9 cellular contexts compared by ENCODE assay signal in the genomic region with DNA sequence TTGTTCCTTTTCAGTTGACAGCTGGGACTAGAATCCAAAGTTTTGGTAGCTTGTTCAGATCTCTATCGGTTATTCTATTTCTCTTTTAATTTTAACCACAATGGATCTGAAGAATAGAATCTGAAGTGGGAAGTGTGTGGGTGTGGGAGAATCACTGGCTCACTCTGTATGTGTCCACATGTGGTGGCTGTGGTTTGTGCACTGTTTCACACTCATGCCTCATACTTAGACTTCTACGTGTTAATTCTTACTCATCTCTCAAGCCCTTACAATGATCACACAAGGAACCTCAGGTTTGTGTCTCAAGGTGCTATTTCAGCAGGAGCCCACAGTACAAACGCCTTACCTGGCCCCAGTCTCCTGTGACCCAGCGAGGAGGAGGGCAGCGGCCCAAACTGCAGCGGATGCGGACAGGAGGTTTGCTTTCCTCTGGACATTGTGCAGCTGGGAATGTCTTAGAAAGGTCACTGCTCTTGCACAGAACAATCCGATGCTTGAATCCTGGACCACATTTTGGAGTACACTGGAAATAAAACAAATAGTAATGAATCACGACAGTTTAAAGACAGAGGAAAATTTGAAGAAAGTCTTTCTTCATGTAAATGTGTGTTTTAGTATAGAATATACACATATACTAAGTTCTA.
DNase-seq lines count a peak whose midpoint lies in the region; ATAC-seq and TF ChIP-seq lines count a peak whose summit lies in the region.
"Had no signal": no experiment of that assay in that cellular context is flagged by ENCODE, and none has a peak within 500 bp of the region (broad histone marks: within the 10 kb centered on the region; RNA-seq: fewer than 3 reads in every experiment).

No MANE protein-coding gene starts in this region.

- H3K9me3 ChIP-seq in MM.1S (replicated peaks; ENCODE audit: insufficient read depth, low read length), result no peaks in the 10 kb centered on the region
- no peaks in the 10 kb centered on the region for H3K9me3 ChIP-seq in effector memory CD4-positive, alpha-beta T cell (ENCODE audit: control insufficient read depth, low read length)

- no peak for TF ChIP-seq CTCF in MM.1S (IDR thresholded peaks at IDR 0.05; ENCODE audit: low read length)

- no peak overlapping the region for H2AFZ ChIP-seq in MM.1S (ENCODE audit: low read length)

- peak; percentile 87 for ATAC-seq in GM21515 (IDR thresholded peaks at IDR 0.05; ENCODE audit: unreplicated experiment)

- no peak overlapping the region for H3K27ac ChIP-seq in MM.1S (ENCODE audit: low read length)
- H3K27ac ChIP-seq in effector memory CD4-positive, alpha-beta T cell (ENCODE audit: insufficient read depth, low read length, poor library complexity, severe bottlenecking), result no peak overlapping the region

- no peaks in the 10 kb centered on the region for H3K27me3 ChIP-seq in MM.1S (replicated peaks; ENCODE audit: insufficient read depth, low read length)
- no peaks in the 10 kb centered on the region for H3K27me3 ChIP-seq in effector memory CD4-positive, alpha-beta T cell (replicated peaks; ENCODE audit: control insufficient read depth, insufficient read depth, low read length, poor library complexity, severe bottlenecking)

- no peaks in the 10 kb centered on the region for H3K36me3 Mint-ChIP-seq in immature natural killer cell

- H3F3A ChIP-seq in MM.1S (ENCODE audit: insufficient read depth, low read length), result no peaks in the 10 kb centered on the region

- no peak overlapping the region for H3K4me2 ChIP-seq in MM.1S (ENCODE audit: low read depth, low read length)

- peak overlapping the region in 2 of 5 donors; percentile 25 to 49 for H3K4me3 Mint-ChIP-seq in immature natural killer cell
- H3K4me3 Mint-ChIP-seq: nephron had no signal

- peaks cover 9 to 13% of the 10 kb centered on the region in 2 donors for H3K4me1 Mint-ChIP-seq in immature natural killer cell
- H3K4me1 Mint-ChIP-seq: nephron had no signal

- H3K9ac ChIP-seq in MM.1S (ENCODE audit: low read length), result no peak overlapping the region

- H3K27me3 Mint-ChIP-seq in immature natural killer cell (ENCODE audit: low read depth in 3 of 3), result peaks cover 3 to 8% (median 6%) of the 10 kb centered on the region in 3 donors

- no peaks in the 10 kb centered on the region for H3K4me1 ChIP-seq in MM.1S (ENCODE audit: low read length)
- H3K4me1 ChIP-seq in effector memory CD4-positive, alpha-beta T cell (ENCODE audit: control insufficient read depth, insufficient read depth, low read length, poor library complexity, severe bottlenecking), result no peaks in the 10 kb centered on the region

- no peaks in the 10 kb centered on the region for H3K79me2 ChIP-seq in MM.1S (ENCODE audit: low read length)

- H3K36me3 ChIP-seq in MM.1S (replicated peaks; ENCODE audit: insufficient read depth, low read length), result no peaks in the 10 kb centered on the region
- H3K36me3 ChIP-seq in effector memory CD4-positive, alpha-beta T cell (ENCODE audit: control insufficient read depth, insufficient read depth, low read length), result no peaks in the 10 kb centered on the region

- no peaks in the 10 kb centered on the region for H3K9me2 ChIP-seq in MM.1S (replicated peaks; ENCODE audit: insufficient read depth, low read length)

- H3K9me3 Mint-ChIP-seq in immature natural killer cell, result no peaks in the 10 kb centered on the region
- H3K9me3 Mint-ChIP-seq: nephron had no signal

- peak; percentile 71 for DNase-seq in EH (ENCODE audit: low read depth)
- DNase-seq in LHCN-M2 (ENCODE audit: low read depth), result peak; percentile 79
- DNase-seq in immature natural killer cell, result peak; percentile 3 to 31 (median 26)
- DNase-seq in NCI-H2227 treated with DMSO at 0.1 percent for 48 hours (lab: John Stamatoyannopoulos, UW), result no peak
- DNase-seq in MM.1S, result no peak
- DNase-seq in effector memory CD4-positive, alpha-beta T cell, result no peak
- DNase-seq in NCI-H2107 treated with DMSO at 0.1 percent for 48 hours (lab: John Stamatoyannopoulos, UW; ENCODE audit: unreplicated experiment), result no peak

- peak overlapping the region in 2 of 6 donors; percentile 16 to 49 for H3K27ac Mint-ChIP-seq in immature natural killer cell
- H3K27ac Mint-ChIP-seq: nephron had no signal

- H3K4me3 ChIP-seq in MM.1S (ENCODE audit: low read length), result no peak overlapping the region
- H3K4me3 ChIP-seq in effector memory CD4-positive, alpha-beta T cell (ENCODE audit: insufficient read depth, low read depth, low read length, poor library complexity, severe bottlenecking), result no peak overlapping the region

- H4K20me1 ChIP-seq in MM.1S (ENCODE audit: insufficient read depth, low read length), result no peaks in the 10 kb centered on the region

Comparison
In these comparisons a context has a peak if more than half of its experiments do, and no peak if none do; other contexts are left out.
1. DNase-seq: peak in EH (single experiment), LHCN-M2 (single experiment) and immature natural killer cell (3 of 3); none in NCI-H2227 treated with DMSO at 0.1 percent for 48 hours (single experiment), MM.1S (single experiment), effector memory CD4-positive, alpha-beta T cell (0 of 3) and NCI-H2107 treated with DMSO at 0.1 percent for 48 hours (single experiment).